ENCODE assay signal across 3 cellular contexts in the genomic region with DNA sequence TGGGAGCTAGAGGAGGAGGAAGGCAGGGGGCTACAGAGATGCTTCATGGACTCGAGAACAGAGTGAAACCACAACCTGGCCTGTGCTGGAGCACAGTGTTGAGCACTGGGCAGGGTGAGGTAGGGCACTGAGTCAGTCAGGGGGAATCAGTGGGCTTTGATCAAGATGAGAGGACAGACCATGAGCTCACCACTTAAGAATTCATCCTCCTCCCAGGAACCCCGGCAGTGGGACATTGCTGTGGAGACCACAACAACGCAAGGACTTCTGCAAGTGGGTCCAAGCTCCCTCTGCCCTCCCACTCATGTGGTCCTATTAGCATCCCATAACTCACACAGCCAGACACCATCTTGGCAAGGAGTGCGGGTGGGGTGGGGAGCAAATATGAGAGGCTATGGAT.
TF ChIP-seq lines count a peak whose summit lies in the region.

No MANE protein-coding gene starts in this region.

TF ChIP-seq in A549, 52 proteins besides CTCF, POLR2A, EP300 and RAD21:
- no peak for TF ChIP-seq TP53 (CRISPR knock-in tag; IDR thresholded peaks at IDR 0.05)
- TF ChIP-seq ZC3H11A (IDR thresholded peaks at IDR 0.05): no peak
- TF ChIP-seq CEBPB (IDR thresholded peaks at IDR 0.05): no peak
- no peak for TF ChIP-seq MYC (IDR thresholded peaks at IDR 0.05; ENCODE audit: borderline replicate concordance, low read length)

TF ChIP-seq in IMR-90, 13 proteins besides CTCF, POLR2A, EP300 and RAD21:
- TF ChIP-seq RCOR1 (IDR thresholded peaks at IDR 0.05; ENCODE audit: insufficient replicate concordance, low read length) (no peak), RFX5 (IDR thresholded peaks at IDR 0.05; ENCODE audit: low read depth, low read length) (no peak), CEBPB (IDR thresholded peaks at IDR 0.05; ENCODE audit: low read depth, low read length) (no peak), NFE2L2 (IDR thresholded peaks at IDR 0.05; ENCODE audit: low read depth, low read length) (no peak), CHD1 (IDR thresholded peaks at IDR 0.05; ENCODE audit: low read depth, low read length) (no peak), FOS (IDR thresholded peaks at IDR 0.05; ENCODE audit: low read depth, low read length) (no peak), MXI1 (IDR thresholded peaks at IDR 0.05; ENCODE audit: borderline replicate concordance, low read depth, low read length) (no peak), SMC3 (IDR thresholded peaks at IDR 0.05; ENCODE audit: low read depth, low read length) (no peak), BHLHE40 (IDR thresholded peaks at IDR 0.05; ENCODE audit: low read depth, low read length) (no peak), MAFK (IDR thresholded peaks at IDR 0.05; ENCODE audit: low read depth, low read length) (no peak), MAZ (IDR thresholded peaks at IDR 0.05; ENCODE audit: borderline replicate concordance, low read depth, low read length) (no peak)
- TF ChIP-seq, protein P1, sequence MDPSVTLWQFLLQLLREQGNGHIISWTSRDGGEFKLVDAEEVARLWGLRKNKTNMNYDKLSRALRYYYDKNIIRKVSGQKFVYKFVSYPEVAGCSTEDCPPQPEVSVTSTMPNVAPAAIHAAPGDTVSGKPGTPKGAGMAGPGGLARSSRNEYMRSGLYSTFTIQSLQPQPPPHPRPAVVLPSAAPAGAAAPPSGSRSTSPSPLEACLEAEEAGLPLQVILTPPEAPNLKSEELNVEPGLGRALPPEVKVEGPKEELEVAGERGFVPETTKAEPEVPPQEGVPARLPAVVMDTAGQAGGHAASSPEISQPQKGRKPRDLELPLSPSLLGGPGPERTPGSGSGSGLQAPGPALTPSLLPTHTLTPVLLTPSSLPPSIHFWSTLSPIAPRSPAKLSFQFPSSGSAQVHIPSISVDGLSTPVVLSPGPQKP (IDR thresholded peaks at IDR 0.05; ENCODE audit: borderline replicate concordance, low read depth, low read length): no peak
- TF ChIP-seq, protein P2, sequence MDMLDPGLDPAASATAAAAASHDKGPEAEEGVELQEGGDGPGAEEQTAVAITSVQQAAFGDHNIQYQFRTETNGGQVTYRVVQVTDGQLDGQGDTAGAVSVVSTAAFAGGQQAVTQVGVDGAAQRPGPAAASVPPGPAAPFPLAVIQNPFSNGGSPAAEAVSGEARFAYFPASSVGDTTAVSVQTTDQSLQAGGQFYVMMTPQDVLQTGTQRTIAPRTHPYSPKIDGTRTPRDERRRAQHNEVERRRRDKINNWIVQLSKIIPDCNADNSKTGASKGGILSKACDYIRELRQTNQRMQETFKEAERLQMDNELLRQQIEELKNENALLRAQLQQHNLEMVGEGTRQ (IDR thresholded peaks at IDR 0.05; ENCODE audit: low read depth, low read length): no peak

TF ChIP-seq in H1, 55 proteins besides CTCF, POLR2A, EP300 and RAD21:
- TF ChIP-seq YY1 (IDR thresholded peaks at IDR 0.05; ENCODE audit: low read depth, low read length): no peak
- no peak for TF ChIP-seq CHD1 (IDR thresholded peaks at IDR 0.05; ENCODE audit: low read depth, low read length)
- TF ChIP-seq SP2 (IDR thresholded peaks at IDR 0.05; ENCODE audit: low read length): no peak
- no peak for TF ChIP-seq MAFK (IDR thresholded peaks at IDR 0.05; ENCODE audit: low read depth, low read length)
- TF ChIP-seq, protein P3, sequence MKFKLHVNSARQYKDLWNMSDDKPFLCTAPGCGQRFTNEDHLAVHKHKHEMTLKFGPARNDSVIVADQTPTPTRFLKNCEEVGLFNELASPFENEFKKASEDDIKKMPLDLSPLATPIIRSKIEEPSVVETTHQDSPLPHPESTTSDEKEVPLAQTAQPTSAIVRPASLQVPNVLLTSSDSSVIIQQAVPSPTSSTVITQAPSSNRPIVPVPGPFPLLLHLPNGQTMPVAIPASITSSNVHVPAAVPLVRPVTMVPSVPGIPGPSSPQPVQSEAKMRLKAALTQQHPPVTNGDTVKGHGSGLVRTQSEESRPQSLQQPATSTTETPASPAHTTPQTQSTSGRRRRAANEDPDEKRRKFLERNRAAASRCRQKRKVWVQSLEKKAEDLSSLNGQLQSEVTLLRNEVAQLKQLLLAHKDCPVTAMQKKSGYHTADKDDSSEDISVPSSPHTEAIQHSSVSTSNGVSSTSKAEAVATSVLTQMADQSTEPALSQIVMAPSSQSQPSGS (IDR thresholded peaks at IDR 0.05; ENCODE audit: low read length): no peak
- no peak for TF ChIP-seq SIRT6 (IDR thresholded peaks at IDR 0.05; ENCODE audit: low read length)
- TF ChIP-seq GABPA (IDR thresholded peaks at IDR 0.05; ENCODE audit: borderline replicate concordance, insufficient read depth, low read length): no peak
- no peak for TF ChIP-seq TEAD4 (IDR thresholded peaks at IDR 0.05; ENCODE audit: low read depth, low read length)
- TF ChIP-seq CTBP2 (IDR thresholded peaks at IDR 0.05; ENCODE audit: borderline replicate concordance, insufficient read depth, insufficient read length, low read length): no peak
- no peak for TF ChIP-seq CBX5 (IDR thresholded peaks at IDR 0.05; ENCODE audit: low read depth, low read length)
- no peak for TF ChIP-seq TAF7 (optimal IDR thresholded peaks at IDR 0.05; ENCODE audit: borderline replicate concordance, low read depth, low read length)
- TF ChIP-seq TAF1 (IDR thresholded peaks at IDR 0.05; ENCODE audit: low read depth, low read length): no peak
- no peak for TF ChIP-seq ASH2L (IDR thresholded peaks at IDR 0.05; ENCODE audit: low read length)
- no peak for TF ChIP-seq SIN3A (conservative IDR thresholded peaks at IDR 0.05 in 1 of 2, IDR thresholded peaks at IDR 0.05 in 1 of 2; ENCODE audit: low read depth in 1 of 2, low read length in 2 of 2)
- no peak for TF ChIP-seq KDM4A (IDR thresholded peaks at IDR 0.05; ENCODE audit: low read depth, low read length, severe bottlenecking)
